18 cellular contexts compared by ENCODE assay signal in genomic region chr16:67302076-67302475, GRCh38. TPM values are rescaled to one million over a fixed set of nuclear protein-coding genes. Genes with fewer than 3 reads are reported as not detected.
"Had no signal": no experiment of that assay in that cellular context is flagged by ENCODE, and none has a peak within 500 bp of the region (broad histone marks: within the 10 kb centered on the region; RNA-seq: fewer than 3 reads in every experiment).

No MANE protein-coding gene starts in this region.

- H3K36me3 ChIP-seq: neutrophil, sigmoid colon, SJSA1, tibial artery had no signal

- H3K27ac ChIP-seq: epithelial cell of prostate, neutrophil, psoas muscle, SJSA1 had no signal

- H3K9me3 ChIP-seq: neutrophil, psoas muscle, sigmoid colon, SJSA1, tibial artery had no signal

- H3K4me3 ChIP-seq: psoas muscle, sigmoid colon, SJSA1, tibial artery had no signal

- H3K27ac Mint-ChIP-seq: effector memory CD8-positive, alpha-beta T cell; T-helper 2 cell treated with Interferon-gamma antibody and Interleukin-4, amounts not matched to agents 5 μg/mL and 100 μg/mL, for 36 hours had no signal

- H3K27me3 ChIP-seq: neutrophil, sigmoid colon, SJSA1, tibial artery had no signal

- H3K36me3 Mint-ChIP-seq: naive thymus-derived CD4-positive, alpha-beta T cell had no signal

- ATAC-seq: effector memory CD8-positive, alpha-beta T cell; naive thymus-derived CD4-positive, alpha-beta T cell; psoas muscle had no signal

- DNase-seq: activated CD4-positive, alpha-beta T cell treated with anti-CD3 and anti-CD28 coated beads, Interleukin-2, amount 50 U/mL, for 1 hour; activated CD8-positive, alpha-beta memory T cell treated with anti-CD3 and anti-CD28 coated beads for 24 hours; anterior cingulate cortex; dermis blood vessel endothelial cell; effector memory CD8-positive, alpha-beta T cell; foreskin melanocyte; mammary epithelial cell; naive thymus-derived CD4-positive, alpha-beta T cell; sigmoid colon; stimulated activated CD4-positive, alpha-beta T cell treated with anti-CD3 and anti-CD28 coated beads, Interleukin-1b, Interleukin-23, amount 100 ng/mL, for 48 hours had no signal

- H3K4me1 Mint-ChIP-seq: naive thymus-derived CD4-positive, alpha-beta T cell had no signal

- H3K4me3 Mint-ChIP-seq: effector memory CD8-positive, alpha-beta T cell; naive thymus-derived CD4-positive, alpha-beta T cell; T-helper 2 cell treated with Interferon-gamma antibody and Interleukin-4, amounts not matched to agents 5 μg/mL and 100 μg/mL, for 36 hours had no signal

- H3K4me1 ChIP-seq: psoas muscle, sigmoid colon, SJSA1 had no signal

- H3K9me3 Mint-ChIP-seq: effector memory CD8-positive, alpha-beta T cell; naive thymus-derived CD4-positive, alpha-beta T cell; T-helper 2 cell treated with Interferon-gamma antibody and Interleukin-4, amounts not matched to agents 5 μg/mL and 100 μg/mL, for 36 hours had no signal

RNA-seq across cellular contexts. Expression of gene KCTD19, which starts 24.5 kb away (rescaled TPM):
- total RNA-seq: mammary epithelial cell, psoas muscle had no signal
- polyA plus RNA-seq: fibroblast of lung; mammary epithelial cell; naive thymus-derived CD4-positive, alpha-beta T cell had no signal

RNA-seq across cellular contexts. Expression of gene LRRC36, which starts 24.5 kb away (rescaled TPM):
- total RNA-seq: dermis blood vessel endothelial cell, left cardiac atrium, mammary epithelial cell, psoas muscle, SJSA1 had no signal
- polyA plus RNA-seq: mammary epithelial cell; naive thymus-derived CD4-positive, alpha-beta T cell had no signal
